In the genomic region with DNA sequence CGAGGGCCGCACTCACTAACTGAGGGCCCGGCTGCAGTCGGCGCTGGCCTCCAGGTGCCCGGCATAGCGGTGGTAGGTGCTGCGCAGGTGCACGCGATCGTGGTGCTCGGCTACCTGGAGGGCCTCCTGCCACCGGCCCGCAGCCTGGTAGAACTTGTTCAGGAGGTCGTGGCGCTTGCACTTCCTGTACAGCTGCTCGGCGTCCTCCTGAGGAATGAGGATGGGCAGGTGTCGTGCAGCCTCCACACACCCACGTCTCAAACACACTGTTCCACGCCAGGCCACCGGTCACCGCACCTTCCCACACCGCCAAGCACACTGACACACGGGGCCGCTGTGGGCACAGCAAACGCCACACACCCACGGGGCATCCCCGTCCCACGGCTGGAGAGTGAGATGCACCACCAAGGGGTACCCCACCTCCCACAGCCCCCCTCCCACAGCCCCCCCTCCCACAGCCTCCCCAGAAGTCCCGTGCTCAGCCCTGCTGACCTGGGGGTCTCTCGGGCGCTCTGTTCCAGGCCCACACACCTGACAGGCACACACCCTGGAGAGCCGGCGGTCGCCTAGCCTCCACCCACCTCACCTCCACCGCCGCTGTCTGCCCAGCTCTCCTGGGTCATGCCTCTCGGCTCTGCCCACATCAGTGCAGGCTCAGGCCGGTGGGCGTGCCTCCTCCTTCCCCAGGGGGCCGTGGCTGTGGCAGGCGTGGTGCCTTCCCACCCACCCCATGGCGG, we compare ENCODE assay signal across 1 cellular context.
TF ChIP-seq lines count a peak whose summit lies in the region.

No MANE protein-coding gene starts in this region.

TF ChIP-seq in IMR-90, 13 proteins besides CTCF, POLR2A, EP300 and RAD21:
- TF ChIP-seq, protein P1, sequence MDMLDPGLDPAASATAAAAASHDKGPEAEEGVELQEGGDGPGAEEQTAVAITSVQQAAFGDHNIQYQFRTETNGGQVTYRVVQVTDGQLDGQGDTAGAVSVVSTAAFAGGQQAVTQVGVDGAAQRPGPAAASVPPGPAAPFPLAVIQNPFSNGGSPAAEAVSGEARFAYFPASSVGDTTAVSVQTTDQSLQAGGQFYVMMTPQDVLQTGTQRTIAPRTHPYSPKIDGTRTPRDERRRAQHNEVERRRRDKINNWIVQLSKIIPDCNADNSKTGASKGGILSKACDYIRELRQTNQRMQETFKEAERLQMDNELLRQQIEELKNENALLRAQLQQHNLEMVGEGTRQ (IDR thresholded peaks at IDR 0.05; ENCODE audit: low read depth, low read length): no peak
- TF ChIP-seq, protein P2, sequence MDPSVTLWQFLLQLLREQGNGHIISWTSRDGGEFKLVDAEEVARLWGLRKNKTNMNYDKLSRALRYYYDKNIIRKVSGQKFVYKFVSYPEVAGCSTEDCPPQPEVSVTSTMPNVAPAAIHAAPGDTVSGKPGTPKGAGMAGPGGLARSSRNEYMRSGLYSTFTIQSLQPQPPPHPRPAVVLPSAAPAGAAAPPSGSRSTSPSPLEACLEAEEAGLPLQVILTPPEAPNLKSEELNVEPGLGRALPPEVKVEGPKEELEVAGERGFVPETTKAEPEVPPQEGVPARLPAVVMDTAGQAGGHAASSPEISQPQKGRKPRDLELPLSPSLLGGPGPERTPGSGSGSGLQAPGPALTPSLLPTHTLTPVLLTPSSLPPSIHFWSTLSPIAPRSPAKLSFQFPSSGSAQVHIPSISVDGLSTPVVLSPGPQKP (IDR thresholded peaks at IDR 0.05; ENCODE audit: borderline replicate concordance, low read depth, low read length): no peak
- TF ChIP-seq MAFK (IDR thresholded peaks at IDR 0.05; ENCODE audit: low read depth, low read length): no peak
